In the genomic region with DNA sequence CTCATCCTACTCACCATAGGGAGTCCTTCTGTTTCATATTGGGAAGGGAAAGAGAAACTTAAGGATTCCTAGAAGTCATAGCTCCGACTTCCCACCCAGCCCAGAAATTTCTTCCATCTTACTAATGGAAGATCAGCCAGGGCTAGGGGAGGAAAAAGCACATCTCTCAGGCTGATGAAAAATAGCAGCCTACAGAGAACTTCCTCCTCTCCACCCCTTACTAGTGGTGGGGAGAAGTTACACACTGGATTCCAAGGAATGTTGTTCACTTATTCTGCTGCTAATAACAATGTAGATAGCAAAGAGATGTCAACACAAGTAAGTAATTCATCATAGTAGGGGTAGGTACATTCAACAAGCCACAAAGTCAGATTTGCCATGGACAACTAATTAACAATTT, we compare ENCODE assay signal across 19 cellular contexts.
DNase-seq lines count a peak whose midpoint lies in the region; FAIRE-seq and TF ChIP-seq lines count a peak whose summit lies in the region.
"Had no signal": no experiment of that assay in that cellular context is flagged by ENCODE, and none has a peak within 500 bp of the region (broad histone marks: within the 10 kb centered on the region; RNA-seq: fewer than 3 reads in every experiment).

No MANE protein-coding gene starts in this region.

- H3K9ac ChIP-seq in astrocyte (ENCODE audit: low read length): no peak overlapping the region
- H3K9ac ChIP-seq in trophoblast cell (ENCODE audit: low read length): no peak overlapping the region
- H3K9ac ChIP-seq: GM23248 had no signal

- H4K20me1 ChIP-seq in astrocyte (ENCODE audit: insufficient read depth, low read length): no peaks in the 10 kb centered on the region

- H3K36me3 Mint-ChIP-seq in astrocyte (ENCODE audit: low read depth, unreplicated experiment): no peaks in the 10 kb centered on the region
- H3K36me3 Mint-ChIP-seq: CD4-positive, alpha-beta memory T cell had no signal

- H3K4me3 ChIP-seq in astrocyte (ENCODE audit: insufficient read depth, low read depth, low read length): no peak overlapping the region
- no peak overlapping the region for H3K4me3 ChIP-seq in trophoblast cell (ENCODE audit: low read depth, low read length)
- H3K4me3 ChIP-seq: GM23248 had no signal

- H3K27ac ChIP-seq in astrocyte (ENCODE audit: low read depth, low read length) (no peak overlapping the region), trophoblast cell (ENCODE audit: low read depth, low read length) (no peak overlapping the region), substantia nigra (ENCODE audit: low read depth, low read length, poor library complexity, severe bottlenecking) (no peak overlapping the region)
- H3K27ac ChIP-seq: GM23248 had no signal

- no peak overlapping the region for H2BK5ac ChIP-seq in trophoblast cell (ENCODE audit: low read depth, low read length, poor library complexity)

- H3K27ac Mint-ChIP-seq in astrocyte (ENCODE audit: unreplicated experiment): no peak overlapping the region
- H3K27ac Mint-ChIP-seq: CD4-positive, alpha-beta memory T cell had no signal

- H4K12ac ChIP-seq in trophoblast cell (ENCODE audit: low read depth, low read length): no peak overlapping the region

- no CpG with 5 or more reads among the region's 1 CpG for WGBS in trophoblast cell (ENCODE audit: extremely low coverage, insufficient coverage, insufficient read length)

- no peak for FAIRE-seq in astrocyte (lab: Jason Lieb, UNC)
- FAIRE-seq: G401.6, GM12892, H1 had no signal

- DNase-seq in NCI-H226 (peak; percentile 81), astrocyte (ENCODE audit: low read depth) (peak; percentile 42), trophoblast cell (peak; percentile 42 to 75), T-helper 2 cell (no peak), substantia nigra (lab: John Stamatoyannopoulos, UW) (no peak), hypothalamus (lab: John Stamatoyannopoulos, UW) (no peak)
- no peak for DNase-seq in activated CD4-positive, CD25-positive, alpha-beta regulatory T cell (lab: John Stamatoyannopoulos, UW)
- DNase-seq: 8988T; C1 segment of cervical spinal cord; Calu3; CD4-positive, alpha-beta memory T cell; COR-L47; DND-41; GM23248; H7; HCEC 1CT had no signal

- peaks cover 2% of the 10 kb centered on the region for H3K4me1 Mint-ChIP-seq in astrocyte (ENCODE audit: low read depth, unreplicated experiment)
- H3K4me1 Mint-ChIP-seq: CD4-positive, alpha-beta memory T cell had no signal

- no peak overlapping the region for H3K14ac ChIP-seq in trophoblast cell (ENCODE audit: low read length)

- H3K79me2 ChIP-seq in astrocyte (ENCODE audit: insufficient read depth, low read length) (no peaks in the 10 kb centered on the region), trophoblast cell (ENCODE audit: control insufficient read depth, insufficient read depth, low read length, poor library complexity) (no peaks in the 10 kb centered on the region)

- H3K4me2 ChIP-seq in astrocyte (ENCODE audit: low read length): no peak overlapping the region
- no peak overlapping the region for H3K4me2 ChIP-seq in trophoblast cell (ENCODE audit: low read length)

- H3K9me3 ChIP-seq in astrocyte (ENCODE audit: insufficient read depth, low read depth, low read length) (no peaks in the 10 kb centered on the region), trophoblast cell (ENCODE audit: insufficient read depth, low read depth, low read length) (no peaks in the 10 kb centered on the region)

- H2BK12ac ChIP-seq in trophoblast cell (ENCODE audit: low read length): no peak overlapping the region

- no peaks in the 10 kb centered on the region for H3K9me3 Mint-ChIP-seq in astrocyte (ENCODE audit: unreplicated experiment)

- H3K23ac ChIP-seq in trophoblast cell (ENCODE audit: low read length): no peak overlapping the region

- H2BK120ac ChIP-seq in trophoblast cell (ENCODE audit: insufficient read depth, low read length, poor library complexity): no peak overlapping the region

- H3K27me3 Mint-ChIP-seq in astrocyte (ENCODE audit: low read depth, unreplicated experiment): peaks cover 36% of the 10 kb centered on the region

- H3K18ac ChIP-seq in trophoblast cell (ENCODE audit: low read length): no peak overlapping the region

- no peak overlapping the region for H3K4me3 Mint-ChIP-seq in astrocyte (ENCODE audit: unreplicated experiment)
- H3K4me3 Mint-ChIP-seq: CD4-positive, alpha-beta memory T cell had no signal

- no peaks in the 10 kb centered on the region for H3K4me1 ChIP-seq in astrocyte (ENCODE audit: insufficient read depth, low read length)
- no peaks in the 10 kb centered on the region for H3K4me1 ChIP-seq in trophoblast cell (ENCODE audit: control insufficient read depth in 1 of 2, insufficient read depth in 2 of 2, low read length in 2 of 2)

- H3K27me3 ChIP-seq in astrocyte (ENCODE audit: insufficient read depth, low read length) (no peaks in the 10 kb centered on the region), trophoblast cell (ENCODE audit: insufficient read depth, low read length) (no peaks in the 10 kb centered on the region)

- H3K4ac ChIP-seq in trophoblast cell (ENCODE audit: low read depth, low read length): no peak overlapping the region

- no peak overlapping the region for H4K91ac ChIP-seq in trophoblast cell (ENCODE audit: low read depth, low read length)

- H2AFZ ChIP-seq in astrocyte (ENCODE audit: low read depth, low read length) (no peak overlapping the region), trophoblast cell (ENCODE audit: insufficient read depth, low read length, poor library complexity) (no peak overlapping the region)
- H2AFZ ChIP-seq: GM23248 had no signal

- H4K8ac ChIP-seq in trophoblast cell (ENCODE audit: low read depth, low read length): no peak overlapping the region

- H2AK5ac ChIP-seq in trophoblast cell (ENCODE audit: low read length): no peak overlapping the region

- H3K36me3 ChIP-seq in astrocyte (ENCODE audit: insufficient read depth, low read length) (no peaks in the 10 kb centered on the region), trophoblast cell (ENCODE audit: control insufficient read depth in 1 of 2, insufficient read depth in 2 of 2, low read length in 2 of 2) (no peaks in the 10 kb centered on the region)

- no peaks in the 10 kb centered on the region for H3K79me1 ChIP-seq in trophoblast cell (ENCODE audit: low read length)

- TF ChIP-seq CTCF in astrocyte (IDR thresholded peaks at IDR 0.05; ENCODE audit: insufficient read depth, low read depth, low read length): no peak

Comparison
In these comparisons a context has a peak if more than half of its experiments do, and no peak if none do; other contexts are left out.
1. DNase-seq: peak in NCI-H226 (single experiment), astrocyte (single experiment) and trophoblast cell (2 of 2); none in activated CD4-positive, CD25-positive, alpha-beta regulatory T cell (0 of 4), T-helper 2 cell (0 of 5), substantia nigra (0 of 49) and hypothalamus (0 of 51).